In the genomic region with DNA sequence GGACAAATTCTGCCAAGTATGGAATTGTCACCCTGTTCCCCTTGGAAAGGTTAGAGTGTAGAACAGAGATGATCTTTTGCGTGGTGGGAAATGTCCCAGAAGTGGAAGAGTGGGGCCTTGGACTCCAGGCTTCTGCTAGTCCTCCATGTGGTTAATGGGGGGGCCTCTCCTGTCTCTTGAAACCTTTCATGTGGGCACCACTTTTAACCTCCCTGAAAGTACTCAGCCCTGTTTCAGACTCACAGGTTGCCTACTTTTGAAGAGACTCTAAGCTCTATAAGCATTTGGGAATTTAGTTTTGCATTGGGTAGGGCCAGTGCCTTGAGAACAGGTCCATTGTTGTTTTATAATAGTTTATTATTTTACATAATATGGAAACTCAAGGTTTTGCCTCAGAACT, we compare ENCODE assay signal across 18 cellular contexts. TPM values are rescaled to one million over a fixed set of nuclear protein-coding genes. Genes with fewer than 3 reads are reported as not detected.
DNase-seq lines count a peak whose midpoint lies in the region; ATAC-seq and TF ChIP-seq lines count a peak whose summit lies in the region.
"Had no signal": no experiment of that assay in that cellular context is flagged by ENCODE, and none has a peak within 500 bp of the region (broad histone marks: within the 10 kb centered on the region; RNA-seq: fewer than 3 reads in every experiment).

No MANE protein-coding gene starts in this region.

- no peak overlapping the region for H3K27ac ChIP-seq in CD4-positive, alpha-beta T cell (ENCODE audit: low read depth, low read length)
- no peak overlapping the region for H3K27ac ChIP-seq in endodermal cell (ENCODE audit: low read depth, low read length)
- peak overlapping the region; percentile 4 to 35 (median 30) for H3K27ac ChIP-seq in gastrocnemius medialis
- H3K27ac ChIP-seq in sigmoid colon = no peak overlapping the region
- H3K27ac ChIP-seq: thoracic aorta had no signal

- no peak for DNase-seq in CD4-positive, alpha-beta T cell
- DNase-seq in D341Med (ENCODE audit: low spot score) = peak; percentile 10
- DNase-seq in endodermal cell = peak; percentile 13
- no peak for DNase-seq in gastrocnemius medialis
- DNase-seq in HuH-7 (ENCODE audit: low spot score) = no peak
- DNase-seq in NCI-H146 treated with DMSO at 0.1 percent for 48 hours (lab: John Stamatoyannopoulos, UW; ENCODE audit: unreplicated experiment) = no peak
- no peak for DNase-seq in sigmoid colon
- DNase-seq in activated effector memory CD4-positive, alpha-beta T cell treated with anti-CD3 and anti-CD28 coated beads, Interleukin-2, amount 50 U/mL, for 16 hours = no peak
- DNase-seq: activated CD4-positive, alpha-beta T cell treated with anti-CD3 and anti-CD28 coated beads, Interleukin-2, amount 10 ng/mL, durations not matched to agents 7 days and 5 days; islet precursor cell; NCI-H2081 treated with DMSO at 0.1 percent for 48 hours; NCI-H524 treated with DMSO at 0.1 percent for 48 hours; stimulated activated CD4-positive, alpha-beta T cell treated with anti-CD3 and anti-CD28 coated beads, Interleukin-4, amount 100 ng/mL, for 1 hour; SW 1271 had no signal

- no peaks in the 10 kb centered on the region for H3K9me3 Mint-ChIP-seq in CD4-positive, alpha-beta T cell
- no peaks in the 10 kb centered on the region for H3K9me3 Mint-ChIP-seq in endodermal cell
- H3K9me3 Mint-ChIP-seq: activated CD4-positive, alpha-beta T cell treated with anti-CD3 and anti-CD28 coated beads, Interleukin-2, amount 10 ng/mL, durations not matched to agents 7 days and 5 days; activated naive CD4-positive, alpha-beta T cell treated with anti-CD3 and anti-CD28 coated beads for 36 hours had no signal

- H3K4me1 Mint-ChIP-seq in CD4-positive, alpha-beta T cell (ENCODE audit: low read depth) = peaks cover 72% of the 10 kb centered on the region
- peaks cover 37% of the 10 kb centered on the region for H3K4me1 Mint-ChIP-seq in endodermal cell

- TF ChIP-seq EP300 in sigmoid colon (IDR thresholded peaks at IDR 0.05) = no peak

- peak; percentile 15 for ATAC-seq in CD4-positive, alpha-beta T cell (ENCODE audit: poor library complexity)
- ATAC-seq in gastrocnemius medialis = no peak

- H3K4me3 ChIP-seq in endodermal cell (ENCODE audit: low read length) (no peak overlapping the region), gastrocnemius medialis (no peak overlapping the region), sigmoid colon (no peak overlapping the region)
- H3K4me3 ChIP-seq: lung, skin epidermis, thoracic aorta had no signal

- peak overlapping the region; percentile 18 for H3K27ac Mint-ChIP-seq in CD4-positive, alpha-beta T cell
- no peak overlapping the region for H3K27ac Mint-ChIP-seq in endodermal cell
- H3K27ac Mint-ChIP-seq: activated naive CD4-positive, alpha-beta T cell treated with anti-CD3 and anti-CD28 coated beads for 36 hours had no signal

- no peaks in the 10 kb centered on the region for H3K27me3 ChIP-seq in CD4-positive, alpha-beta T cell (ENCODE audit: control insufficient read depth, insufficient read depth, low read length)
- H3K27me3 ChIP-seq in endodermal cell (ENCODE audit: control insufficient read depth, insufficient read depth, low read length, poor library complexity, severe bottlenecking) = no peaks in the 10 kb centered on the region
- no peaks in the 10 kb centered on the region for H3K27me3 ChIP-seq in gastrocnemius medialis
- no peaks in the 10 kb centered on the region for H3K27me3 ChIP-seq in sigmoid colon

- no peak for TF ChIP-seq POLR2A in gastrocnemius medialis (IDR thresholded peaks at IDR 0.05)
- no peak for TF ChIP-seq POLR2A in sigmoid colon (IDR thresholded peaks at IDR 0.05)

- H3K4me3 Mint-ChIP-seq in CD4-positive, alpha-beta T cell = peak overlapping the region; percentile 7
- H3K4me3 Mint-ChIP-seq in endodermal cell = no peak overlapping the region
- H3K4me3 Mint-ChIP-seq: activated CD4-positive, alpha-beta T cell treated with anti-CD3 and anti-CD28 coated beads, Interleukin-2, amount 10 ng/mL, durations not matched to agents 7 days and 5 days; activated naive CD4-positive, alpha-beta T cell treated with anti-CD3 and anti-CD28 coated beads for 36 hours had no signal

- intact Hi-C loops in CD4-positive, alpha-beta T cell (cut with DNase I, micrococcal nuclease) = no loop called here
- intact Hi-C loops in gastrocnemius medialis (cut with DNase I; ENCODE audit: low total_unique reads) (no loop called here), sigmoid colon (cut with DNase I) (no loop called here)

- WGBS in endodermal cell (ENCODE audit: insufficient coverage in 1 of 2, insufficient read length in 1 of 2), 2 experiments = 96% methylated on average over 1 of the region's 1 CpG; no CpG with 5 or more reads in 1 of the 2 experiments
- WGBS in sigmoid colon, 2 donors = 96 to 98% methylated on average over 1 of the region's 1 CpG

- in situ Hi-C loops in gastrocnemius medialis (cut with MboI; ENCODE audit: low sequenced_read_pairs in 4 of 4) = no loop called here

- H3K4me1 ChIP-seq in endodermal cell (ENCODE audit: control insufficient read depth, insufficient read depth, low read length) = peaks cover 4% of the 10 kb centered on the region
- peaks cover 40 to 51% of the 10 kb centered on the region in 2 donors for H3K4me1 ChIP-seq in gastrocnemius medialis
- H3K4me1 ChIP-seq in sigmoid colon = peaks cover 0 to 64% (median 42%) of the 10 kb centered on the region in 4 donors

- H3K36me3 Mint-ChIP-seq in CD4-positive, alpha-beta T cell (ENCODE audit: low read depth) = peaks cover 35% of the 10 kb centered on the region
- H3K36me3 Mint-ChIP-seq in endodermal cell (ENCODE audit: low read depth) = peaks cover 28% of the 10 kb centered on the region

- CTCF ChIA-PET in CD4-positive, alpha-beta T cell (lab: Charles Lee) = interaction anchor here (1.7 kb wide), 1 partner anchor 15 kb away, joined by 4 read pairs; no protein-coding TSS in a partner anchor

- H3K36me3 ChIP-seq in endodermal cell (ENCODE audit: control insufficient read depth, insufficient read depth, low read length) (peaks cover 22% of the 10 kb centered on the region), gastrocnemius medialis (no peaks in the 10 kb centered on the region), sigmoid colon (no peaks in the 10 kb centered on the region)

- no peak overlapping the region for H3K9ac ChIP-seq in endodermal cell (ENCODE audit: extremely low read depth, low read length, poor library complexity, severe bottlenecking)

- no peaks in the 10 kb centered on the region for H3K9me3 ChIP-seq in CD4-positive, alpha-beta T cell (ENCODE audit: control insufficient read depth, low read length)
- H3K9me3 ChIP-seq in endodermal cell (ENCODE audit: control insufficient read depth, low read length) (no peaks in the 10 kb centered on the region), gastrocnemius medialis (no peaks in the 10 kb centered on the region), sigmoid colon (no peaks in the 10 kb centered on the region)
- H3K9me3 ChIP-seq: thoracic aorta had no signal

- TF ChIP-seq CTCF in CD4-positive, alpha-beta T cell (IDR thresholded peaks at IDR 0.05) = no peak
- TF ChIP-seq CTCF in endodermal cell (conservative IDR thresholded peaks at IDR 0.05) = no peak
- TF ChIP-seq CTCF in gastrocnemius medialis (IDR thresholded peaks at IDR 0.05 in 4 of 5, conservative IDR thresholded peaks at IDR 0.05 in 1 of 5) = no peak
- TF ChIP-seq CTCF in sigmoid colon (IDR thresholded peaks at IDR 0.05) = no peak

- POLR2A ChIA-PET in CD4-positive, alpha-beta T cell (lab: Charles Lee) = interaction anchor here (0.9 kb wide), 2 partner anchors 9 to 12 kb away, joined by 3 to 5 read pairs; no protein-coding TSS in a partner anchor

- no peaks in the 10 kb centered on the region for H3K27me3 Mint-ChIP-seq in CD4-positive, alpha-beta T cell
- H3K27me3 Mint-ChIP-seq in endodermal cell (ENCODE audit: insufficient read depth) = no peaks in the 10 kb centered on the region
- H3K27me3 Mint-ChIP-seq: activated CD4-positive, alpha-beta T cell treated with anti-CD3 and anti-CD28 coated beads, Interleukin-2, amount 10 ng/mL, durations not matched to agents 7 days and 5 days had no signal

RNA-seq across cellular contexts. Expression of gene RREB1, which starts 17.5 kb away (rescaled TPM):
- 10 to 100 TPM; 56.5 to 60.0 TPM for total RNA-seq in CD4-positive, alpha-beta T cell
- 10 to 100 TPM; 51.2 to 64.3 TPM for total RNA-seq in endodermal cell
- 13.7 TPM for polyA plus RNA-seq in endodermal cell (2013, experiment 1 of 2)
- polyA plus RNA-seq in endodermal cell (2013, experiment 2 of 2) = 15.6 TPM
- 10 to 100 TPM; 18.0 to 41.3 (median 39.2) TPM for total RNA-seq in gastrocnemius medialis
- total RNA-seq in sigmoid colon = 10 to 100 TPM; 18.9 to 31.9 (median 23.2) TPM
- polyA plus RNA-seq in sigmoid colon = 10 to 100 TPM in 1 of 3 donors, 1 to 10 TPM in 2; 6.0 to 21.5 (median 9.9) TPM

Comparison
In these comparisons a context has a peak if more than half of its experiments do, and no peak if none do; other contexts are left out.
1. DNase-seq: peak in D341Med (single experiment) and endodermal cell (single experiment); none in CD4-positive, alpha-beta T cell (0 of 10), gastrocnemius medialis (0 of 2), HuH-7 (single experiment), NCI-H146 treated with DMSO at 0.1 percent for 48 hours (single experiment), sigmoid colon (single experiment) and activated effector memory CD4-positive, alpha-beta T cell treated with anti-CD3 and anti-CD28 coated beads, Interleukin-2, amount 50 U/mL, for 16 hours (single experiment).
2. H3K27ac ChIP-seq: peak in gastrocnemius medialis (4 of 4); none in CD4-positive, alpha-beta T cell (single experiment), endodermal cell (single experiment) and sigmoid colon (0 of 4).